Comparison of ENCODE assay signal across 19 cellular contexts in genomic region chr9:135614821-135615665, GRCh38. TPM values are rescaled to one million over a fixed set of nuclear protein-coding genes. Genes with fewer than 3 reads are reported as not detected.
DNase-seq lines count a peak whose midpoint lies in the region; FAIRE-seq and TF ChIP-seq lines count a peak whose summit lies in the region.
"Had no signal": no experiment of that assay in that cellular context is flagged by ENCODE, and none has a peak within 500 bp of the region (broad histone marks: within the 10 kb centered on the region; RNA-seq: fewer than 3 reads in every experiment).

No MANE protein-coding gene starts in this region.

- no peak overlapping the region for H3K4me3 Mint-ChIP-seq in osteocyte (ENCODE audit: unreplicated experiment)

- no peak for TF ChIP-seq CTCF in GM20000 (IDR thresholded peaks at IDR 0.05; ENCODE audit: extremely low read depth, missing control alignments)
- no peak for TF ChIP-seq CTCF in esophagus muscularis mucosa (IDR thresholded peaks at IDR 0.05)
- no peak for TF ChIP-seq CTCF in osteocyte (IDR thresholded peaks at IDR 0.05)
- TF ChIP-seq CTCF in GM10266 (IDR thresholded peaks at IDR 0.05; ENCODE audit: control insufficient read depth, insufficient read depth, low read depth, missing control alignments) = no peak

- H3K27ac Mint-ChIP-seq in osteocyte (ENCODE audit: unreplicated experiment) = no peak overlapping the region

- no peaks in the 10 kb centered on the region for H3K4me1 ChIP-seq in esophagus muscularis mucosa

- whole genome bisulfite sequencing in esophagus muscularis mucosa = 78% methylated on average over 9 of the region's 29 CpGs

- no peaks in the 10 kb centered on the region for H3K4me1 Mint-ChIP-seq in osteocyte (ENCODE audit: unreplicated experiment)

- intact Hi-C loops in esophagus muscularis mucosa (cut with DNase I) = no loop called here

- H3K36me3 ChIP-seq in esophagus muscularis mucosa = no peaks in the 10 kb centered on the region

- no peaks in the 10 kb centered on the region for H3K9me3 ChIP-seq in esophagus muscularis mucosa

- POLR2A ChIA-PET in HEK293T (lab: Yijun Ruan, JAX) = no interaction called here

- no peaks in the 10 kb centered on the region for H3K9me3 Mint-ChIP-seq in osteocyte (ENCODE audit: unreplicated experiment)

- no peak overlapping the region for H3K27ac ChIP-seq in esophagus muscularis mucosa (replicated peaks in 1 of 4)

- peaks cover 0 to 91% (median 0%) of the 10 kb centered on the region in 4 donors for H3K27me3 ChIP-seq in esophagus muscularis mucosa

- H3K4me3 ChIP-seq in esophagus muscularis mucosa = no peak overlapping the region
- H3K4me3 ChIP-seq: K562 had no signal

- H3K27me3 Mint-ChIP-seq in osteocyte (ENCODE audit: unreplicated experiment) = no peaks in the 10 kb centered on the region

- H3K36me3 Mint-ChIP-seq in osteocyte (ENCODE audit: unreplicated experiment) = no peaks in the 10 kb centered on the region

- TF ChIP-seq POLR2A in esophagus muscularis mucosa (IDR thresholded peaks at IDR 0.05; ENCODE audit: low read depth) (no peak), GM12892 (IDR thresholded peaks at IDR 0.05; ENCODE audit: low read depth, low read length) (no peak)

- DNase-seq in GM20000 (ENCODE audit: low spot score) (peak; percentile 18), HEK293T (ENCODE audit: extremely low spot score) (peak; percentile 5), esophagus muscularis mucosa (ENCODE audit: extremely low spot score) (peak; percentile 89), osteocyte (ENCODE audit: extremely low spot score, unreplicated experiment) (peak; percentile 84), GM12892 (ENCODE audit: insufficient read length) (no peak), hypothalamus (lab: John Stamatoyannopoulos, UW) (no peak), GM10266 (ENCODE audit: extremely low spot score) (no peak)
- DNase-seq in activated naive CD4-positive, alpha-beta T cell treated with Interleukin-2 at 50 U/mL for 16 hours = no peak
- DNase-seq: AML-193, COR-L47, NCI-H1092 treated with DMSO at 0.1 percent for 48 hours, NCI-H2081, SHP77, T-helper 1 cell had no signal

- TF ChIP-seq EP300 in esophagus muscularis mucosa (IDR thresholded peaks at IDR 0.05) = no peak

- CTCF ChIA-PET in HEK293T (lab: Yijun Ruan, JAX) = no interaction called here

- no peak for FAIRE-seq in GM12892 (lab: Jason Lieb, UNC)
- FAIRE-seq: G401.6, H54, K562 had no signal

TF ChIP-seq in HEK293T, 16 proteins besides CTCF, POLR2A, EP300 and RAD21:
- TF ChIP-seq ELF4 (IDR thresholded peaks at IDR 0.05) (no peak), BHLHE40 (IDR thresholded peaks at IDR 0.05; ENCODE audit: borderline replicate concordance) (no peak), PKNOX1 (IDR thresholded peaks at IDR 0.05) (no peak), HDGF (IDR thresholded peaks at IDR 0.05; ENCODE audit: borderline replicate concordance) (no peak), SP1 (IDR thresholded peaks at IDR 0.05) (no peak)

RNA-seq across cellular contexts. Expression of gene GLT6D1, which starts 24.3 kb away (rescaled TPM):
- total RNA-seq in esophagus muscularis mucosa (not detected), osteocyte (not detected in 2 replicates)
- not detected for polyA plus RNA-seq in GM12892 (2012; ENCODE audit: missing spikeins)
- total RNA-seq: K562, NCI-H460, OCI-LY7 had no signal
- polyA plus RNA-seq: K562 had no signal

RNA-seq across cellular contexts. Expression of gene LCN9, which starts 48.1 kb away (rescaled TPM):
- total RNA-seq in esophagus muscularis mucosa (not detected), osteocyte (not detected in 2 replicates)
- polyA plus RNA-seq in GM12892 (2012; ENCODE audit: missing spikeins) = not detected
- total RNA-seq: K562, NCI-H460, OCI-LY7 had no signal
- polyA plus RNA-seq: K562 had no signal

RNA-seq across cellular contexts. Expression of gene PAEP, which starts 53.5 kb away (rescaled TPM):
- total RNA-seq in esophagus muscularis mucosa = not detected
- not detected in 2 replicates for total RNA-seq in osteocyte
- not detected for polyA plus RNA-seq in GM12892 (2012; ENCODE audit: missing spikeins)
- total RNA-seq: OCI-LY7 had no signal

Comparison
In these comparisons a context has a peak if more than half of its experiments do, and no peak if none do; other contexts are left out.
1. DNase-seq: peak in GM20000 (single experiment), HEK293T (single experiment), esophagus muscularis mucosa (single experiment) and osteocyte (single experiment); none in GM12892 (single experiment), activated naive CD4-positive, alpha-beta T cell treated with Interleukin-2 at 50 U/mL for 16 hours (single experiment), hypothalamus (0 of 51) and GM10266 (single experiment).